ENCODE assay signal across 1 cellular context in genomic region chr14:90060312-90060964, GRCh38.
TF ChIP-seq lines count a peak whose summit lies in the region.

No MANE protein-coding gene starts in this region.

TF ChIP-seq in HepG2, 621 proteins besides CTCF, POLR2A, EP300 and RAD21 (continued from another document and continues in another):
- peak; percentile 44 for TF ChIP-seq XRCC5 (optimal IDR thresholded peaks at IDR 0.05; ENCODE audit: low read length)
- peak; percentile 22; the same call in 1 of the 2 replicates for TF ChIP-seq YEATS4 (CRISPR knock-in tag; IDR thresholded peaks at IDR 0.05; ENCODE audit: borderline replicate concordance)
- peak; percentile 34; the same call in 1 of the 2 replicates for TF ChIP-seq ZMYM4 (CRISPR knock-in tag; IDR thresholded peaks at IDR 0.05)
- TF ChIP-seq CEBPG (CRISPR knock-in tag; IDR thresholded peaks at IDR 0.05): no peak
- 0 out of 2 replicates have a peak, but pooled peaks have one; percentile 1 for TF ChIP-seq ATF7-NPFF (CRISPR knock-in tag; IDR thresholded peaks at IDR 0.05; ENCODE audit: low read depth)
- TF ChIP-seq HNRNPLL (IDR thresholded peaks at IDR 0.05; ENCODE audit: low read depth, low read length, poor library complexity, severe bottlenecking): peak; percentile 67
- TF ChIP-seq ZKSCAN1 (IDR thresholded peaks at IDR 0.05; ENCODE audit: low read length): no peak
- TF ChIP-seq MYPOP (CRISPR knock-in tag; IDR thresholded peaks at IDR 0.05): peak; percentile 63; the same call in 1 of the 2 replicates
- TF ChIP-seq ZFP91 (CRISPR knock-in tag; IDR thresholded peaks at IDR 0.05; ENCODE audit: borderline replicate concordance): peak; percentile 69; the same call in 1 of the 2 replicates
- no peak for TF ChIP-seq TBX3 (IDR thresholded peaks at IDR 0.05; ENCODE audit: borderline replicate concordance)
- TF ChIP-seq AGO1 (IDR thresholded peaks at IDR 0.05; ENCODE audit: low read depth, low read length, poor library complexity, severe bottlenecking): no peak
- TF ChIP-seq ZNF839 (CRISPR knock-in tag; IDR thresholded peaks at IDR 0.05; ENCODE audit: borderline replicate concordance): peak; percentile 38; the same call in 1 of the 2 replicates
- TF ChIP-seq HMGXB4 (CRISPR knock-in tag; IDR thresholded peaks at IDR 0.05; ENCODE audit: borderline replicate concordance in 1 of 2, low read depth in 1 of 2): peak in 1 of 2 experiments; percentile 78; a peak in 3 of 4 replicates
- TF ChIP-seq TFDP1 (CRISPR knock-in tag; IDR thresholded peaks at IDR 0.05; ENCODE audit: borderline replicate concordance): peak; percentile 55; the same call in 1 of the 2 replicates
- no peak for TF ChIP-seq ZNF362 (CRISPR knock-in tag; IDR thresholded peaks at IDR 0.05; ENCODE audit: borderline replicate concordance)
- TF ChIP-seq MEIS2 (CRISPR knock-in tag; IDR thresholded peaks at IDR 0.05): peak; percentile 22; the same call in 1 of the 2 replicates
- no peak for TF ChIP-seq ZNF3 (CRISPR knock-in tag; IDR thresholded peaks at IDR 0.05)
- no peak for TF ChIP-seq NFIC (IDR thresholded peaks at IDR 0.05; ENCODE audit: low read length)
- 0 out of 2 replicates have a peak, but pooled peaks have one; percentile 37 for TF ChIP-seq ZNF546 (CRISPR knock-in tag; conservative IDR thresholded peaks at IDR 0.05)
- TF ChIP-seq ZNF709 (CRISPR knock-in tag; IDR thresholded peaks at IDR 0.05): no peak
- peak; percentile 12; the same call in 1 of the 2 replicates for TF ChIP-seq ARID5B (CRISPR knock-in tag; IDR thresholded peaks at IDR 0.05)
- peak; percentile 70 for TF ChIP-seq ZNF687 (CRISPR knock-in tag; IDR thresholded peaks at IDR 0.05)
- TF ChIP-seq UBTF (CRISPR knock-in tag; IDR thresholded peaks at IDR 0.05): peak; percentile 78
- peak; percentile 35; the same call in 1 of the 2 replicates for TF ChIP-seq ZGPAT (CRISPR knock-in tag; IDR thresholded peaks at IDR 0.05)
- TF ChIP-seq ARID4A (CRISPR knock-in tag; IDR thresholded peaks at IDR 0.05; ENCODE audit: borderline replicate concordance): peak; percentile 65
- no peak for TF ChIP-seq ASH2L (IDR thresholded peaks at IDR 0.05; ENCODE audit: insufficient read length, low read depth, low read length)
- TF ChIP-seq ZNF652 (CRISPR knock-in tag; IDR thresholded peaks at IDR 0.05; ENCODE audit: borderline replicate concordance, low read depth): no peak
- TF ChIP-seq SYNCRIP (IDR thresholded peaks at IDR 0.05; ENCODE audit: insufficient read depth, low read depth, low read length): no peak
- no peak for TF ChIP-seq NFRKB (IDR thresholded peaks at IDR 0.05)
